15 cellular contexts compared by ENCODE assay signal in genomic region chr20:25224941-25225340, GRCh38.
"Had no signal": no experiment of that assay in that cellular context is flagged by ENCODE, and none has a peak within 500 bp of the region (broad histone marks: within the 10 kb centered on the region; RNA-seq: fewer than 3 reads in every experiment).

No MANE protein-coding gene starts in this region.

- H3K27me3 Mint-ChIP-seq: activated CD4-positive, alpha-beta memory T cell treated with anti-CD3 and anti-CD28 coated beads for 36 hours; activated naive CD8-positive, alpha-beta T cell treated with anti-CD3 and anti-CD28 coated beads, Interleukin-2, amount 10 ng/mL, durations not matched to agents 7 days and 5 days; naive B cell had no signal

- H3K36me3 Mint-ChIP-seq: activated naive CD8-positive, alpha-beta T cell treated with anti-CD3 and anti-CD28 coated beads, Interleukin-2, amount 10 ng/mL, durations not matched to agents 7 days and 5 days; mesothelial cell of epicardium had no signal

- H3K27ac Mint-ChIP-seq: activated CD4-positive, alpha-beta memory T cell treated with anti-CD3 and anti-CD28 coated beads for 36 hours; activated naive CD8-positive, alpha-beta T cell treated with anti-CD3 and anti-CD28 coated beads, Interleukin-2, amount 10 ng/mL, durations not matched to agents 7 days and 5 days; mesothelial cell of epicardium; naive B cell; T-helper 2 cell treated with Interferon-gamma antibody and Interleukin-4, amounts not matched to agents 5 μg/mL and 100 μg/mL, for 36 hours had no signal

- H3K9me3 ChIP-seq: prostate gland, suprapubic skin, upper lobe of left lung had no signal

- ATAC-seq: stimulated activated naive CD8-positive, alpha-beta T cell treated with anti-CD3 and anti-CD28 coated beads, Interleukin-15, Interleukin-2, amounts not matched to agents 100 U/mL and 50 U/mL, for 24 hours had no signal

- H3K36me3 ChIP-seq: prostate gland had no signal

- H3K4me1 Mint-ChIP-seq: activated naive CD8-positive, alpha-beta T cell treated with anti-CD3 and anti-CD28 coated beads, Interleukin-2, amount 10 ng/mL, durations not matched to agents 7 days and 5 days had no signal

- H3K9me3 Mint-ChIP-seq: activated CD4-positive, alpha-beta memory T cell treated with anti-CD3 and anti-CD28 coated beads for 36 hours; activated naive CD8-positive, alpha-beta T cell treated with anti-CD3 and anti-CD28 coated beads, Interleukin-2, amount 10 ng/mL, durations not matched to agents 7 days and 5 days; mesothelial cell of epicardium; naive B cell; T-helper 2 cell treated with Interferon-gamma antibody and Interleukin-4, amounts not matched to agents 5 μg/mL and 100 μg/mL, for 36 hours had no signal

- H3K27me3 ChIP-seq: suprapubic skin, upper lobe of left lung had no signal

- H3K4me3 Mint-ChIP-seq: activated CD4-positive, alpha-beta memory T cell treated with anti-CD3 and anti-CD28 coated beads for 36 hours; activated naive CD8-positive, alpha-beta T cell treated with anti-CD3 and anti-CD28 coated beads, Interleukin-2, amount 10 ng/mL, durations not matched to agents 7 days and 5 days; mesothelial cell of epicardium; naive B cell; T-helper 2 cell treated with Interferon-gamma antibody and Interleukin-4, amounts not matched to agents 5 μg/mL and 100 μg/mL, for 36 hours had no signal

- DNase-seq: activated CD4-positive, alpha-beta memory T cell treated with anti-CD3 and anti-CD28 coated beads for 36 hours; activated gamma-delta T cell; activated naive CD8-positive, alpha-beta T cell treated with anti-CD3 and anti-CD28 coated beads, Interleukin-2, amount 10 ng/mL, durations not matched to agents 7 days and 5 days; activated T-cell treated with anti-CD3 and anti-CD28 coated beads, Interleukin-2, amount 50 U/mL, for 48 hours; aorta; foreskin melanocyte; naive B cell; stimulated activated CD4-positive, alpha-beta T cell treated with anti-CD3 and anti-CD28 coated beads, Interleukin-2, amount 100 ng/mL, for 48 hours; stimulated activated naive CD8-positive, alpha-beta T cell treated with anti-CD3 and anti-CD28 coated beads, Interleukin-15, Interleukin-2, amounts not matched to agents 100 U/mL and 50 U/mL, for 24 hours; SW 1271 had no signal

- H3K4me3 ChIP-seq: prostate gland, suprapubic skin, upper lobe of left lung had no signal

- H3K27ac ChIP-seq: suprapubic skin, upper lobe of left lung had no signal
